Comparison of ENCODE assay signal across 9 cellular contexts in the genomic region with DNA sequence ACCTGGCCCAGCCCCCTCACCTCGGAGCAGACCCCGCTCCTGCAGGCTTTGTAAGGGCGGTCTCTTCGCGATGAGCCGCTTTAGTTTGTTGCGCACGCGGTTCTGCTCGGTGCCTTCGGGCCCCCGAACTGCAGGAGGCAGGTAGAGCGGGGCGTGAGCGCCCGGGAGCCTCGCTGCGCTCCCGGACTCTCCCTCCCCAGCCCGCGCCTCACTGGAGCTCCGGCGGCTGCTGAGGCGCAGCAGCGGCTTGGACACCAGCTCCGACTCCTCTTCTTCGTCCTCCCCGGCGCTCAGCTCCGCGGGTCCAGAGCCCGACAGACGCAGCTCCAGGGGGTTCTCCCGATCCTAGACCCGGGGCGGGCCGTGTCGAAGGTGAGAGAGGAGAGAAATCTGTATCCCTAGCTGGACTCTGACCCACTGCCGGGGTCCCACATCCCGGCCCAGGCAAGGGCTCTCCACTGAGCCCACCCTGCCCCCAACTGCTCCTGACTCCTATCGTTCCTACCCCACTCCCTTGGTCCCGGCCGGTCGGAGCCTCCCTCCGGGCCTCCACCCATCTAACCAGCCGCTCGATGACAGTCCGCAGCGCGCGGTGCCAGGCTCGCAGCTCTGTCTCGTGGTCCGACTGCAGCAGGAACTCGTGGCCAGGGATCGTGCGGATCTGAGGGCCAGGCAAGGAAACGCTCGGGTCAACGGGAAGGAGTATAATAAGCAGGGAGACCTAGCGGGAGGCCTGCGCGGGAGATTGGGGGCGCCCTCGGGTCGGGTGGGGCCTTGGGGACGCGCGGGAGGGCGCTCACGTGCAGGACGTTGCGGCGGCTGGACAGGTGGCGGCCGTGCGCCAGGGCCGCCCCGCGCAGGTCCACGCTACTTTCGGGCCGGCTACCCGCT.
DNase-seq lines count a peak whose midpoint lies in the region; ATAC-seq and TF ChIP-seq lines count a peak whose summit lies in the region.
"Had no signal": no experiment of that assay in that cellular context is flagged by ENCODE, and none has a peak within 500 bp of the region (broad histone marks: within the 10 kb centered on the region; RNA-seq: fewer than 3 reads in every experiment).

No MANE protein-coding gene starts in this region.

- H3K27ac ChIP-seq in DOHH2 (ENCODE audit: low read depth, low read length) = no peak overlapping the region
- H3K27ac ChIP-seq: KMS-11 had no signal

- H3K36me3 Mint-ChIP-seq in nephron (ENCODE audit: low read depth) = peaks cover 3% of the 10 kb centered on the region

- peaks cover 24% of the 10 kb centered on the region for H3K79me2 ChIP-seq in DOHH2 (ENCODE audit: control insufficient read depth, low read length)

- peaks cover 25% of the 10 kb centered on the region for H3K4me1 Mint-ChIP-seq in nephron

- peaks cover 47% of the 10 kb centered on the region for H3K4me1 ChIP-seq in DOHH2 (ENCODE audit: control insufficient read depth, low read length)

- H3K4me3 ChIP-seq in DOHH2 (ENCODE audit: low read length) (peak overlapping the region; percentile 90; the same call in 1 of the 2 replicates), epithelial cell of esophagus (ENCODE audit: low read length) (peak overlapping the region; percentile 13)

- H3K9me3 Mint-ChIP-seq in nephron = no peaks in the 10 kb centered on the region

- no peaks in the 10 kb centered on the region for H3K9me3 ChIP-seq in DOHH2 (ENCODE audit: control insufficient read depth, insufficient read depth, low read length)

- peak overlapping the region; percentile 98; the same call in 1 of the 2 replicates for H3K4me2 ChIP-seq in DOHH2 (ENCODE audit: low read length)
- H3K4me2 ChIP-seq: KMS-11 had no signal

- no peaks in the 10 kb centered on the region for H3K27me3 ChIP-seq in DOHH2 (ENCODE audit: control insufficient read depth, low read length)

- no peaks in the 10 kb centered on the region for H4K20me1 ChIP-seq in DOHH2 (ENCODE audit: control insufficient read depth, insufficient read depth, low read depth, low read length)

- H3K27ac Mint-ChIP-seq in nephron = no peak overlapping the region

- peak overlapping the region; percentile 56 to 78 (median 65) for H3K4me3 Mint-ChIP-seq in nephron

- peaks cover 13% of the 10 kb centered on the region for H3F3A ChIP-seq in DOHH2 (ENCODE audit: control insufficient read depth, insufficient read depth)

- H3K36me3 ChIP-seq in DOHH2 (ENCODE audit: control insufficient read depth, low read length) = peaks cover 51% of the 10 kb centered on the region

- H3K9me2 ChIP-seq in DOHH2 (replicated peaks; ENCODE audit: control insufficient read depth, low read length) = no peaks in the 10 kb centered on the region

- TF ChIP-seq CTCF in DOHH2 (IDR thresholded peaks at IDR 0.05; ENCODE audit: low read depth, low read length, poor library complexity, severe bottlenecking) = no peak
- TF ChIP-seq CTCF in epithelial cell of esophagus (IDR thresholded peaks at IDR 0.05; ENCODE audit: insufficient read depth, low read depth, low read length, missing control alignments) = no peak
- TF ChIP-seq CTCF in nephron (IDR thresholded peaks at IDR 0.05; ENCODE audit: unreplicated experiment in 3 of 3) = no peak

- ATAC-seq in HG03469 (IDR thresholded peaks at IDR 0.05; ENCODE audit: unreplicated experiment) = no peak
- ATAC-seq in GM21367 (IDR thresholded peaks at IDR 0.05; ENCODE audit: unreplicated experiment) = no peak

- DNase-seq in NCI-H146 (lab: John Stamatoyannopoulos, UW) (peak; percentile 38), epithelial cell of esophagus (ENCODE audit: low read depth) (no peak), NOMO-1 treated with dmso at 0.1 percent for 144 hours (lab: John Stamatoyannopoulos, UW; ENCODE audit: unreplicated experiment) (no peak), NCI-H510A (lab: John Stamatoyannopoulos, UW) (no peak)

- peaks cover 95% of the 10 kb centered on the region for H3K27me3 Mint-ChIP-seq in nephron (ENCODE audit: low read depth)
